2 cellular contexts compared by ENCODE assay signal in genomic region chr1:117767756-117768155, GRCh38.
A peak's percentile ranks its signal among the peaks of the same experiment; 100 is the strongest.
DNase-seq lines count a peak whose midpoint lies in the region; ATAC-seq, FAIRE-seq and TF ChIP-seq lines count a peak whose summit lies in the region.
"Not testable (repeated sequence)": the region's sequence is repeated elsewhere in the genome, so short reads cannot be mapped to it uniquely, and the experiment has no call there.

No MANE protein-coding gene starts in this region.

- BruUV-seq in K562 (replicated peaks; lab: Mats Ljungman, UMichigan): not testable (repeated sequence)

- CTCF ChIA-PET in HEK293 (lab: Yijun Ruan, JAX): interaction anchor here (0.8 kb wide), 1 partner anchor 14 kb away, joined by 3 read pairs; no protein-coding TSS in a partner anchor
- CTCF ChIA-PET in K562 (lab: Yijun Ruan, JAX; ENCODE audit: low intra/inter-chr PET ratio): not testable (repeated sequence)

- not testable (repeated sequence) for TF ChIP-seq CTCF in HEK293 (tag by site-specific recombination; IDR thresholded peaks at IDR 0.05); K562 (IDR thresholded peaks at IDR 0.05 in 2 of 3, conservative IDR thresholded peaks at IDR 0.05 in 1 of 3; ENCODE audit: insufficient read depth in 2 of 3, low read depth in 1 of 3, low read length in 3 of 3)

- TF ChIP-seq POLR2A in K562 (conservative IDR thresholded peaks at IDR 0.05): not testable (repeated sequence)

- H3K27me3 ChIP-seq in K562 (ENCODE audit: control insufficient read depth in 2 of 2, insufficient read depth in 2 of 2, low read length in 2 of 2): not testable (repeated sequence)

- POLR2A ChIA-PET in HEK293 (lab: Yijun Ruan, JAX): not testable (repeated sequence)
- POLR2A ChIA-PET in K562 (lab: Yijun Ruan, JAX): interaction anchor here (1.8 kb wide), 1 partner anchor 10 kb away, joined by 4 read pairs; no protein-coding TSS in a partner anchor

- 0% methylated on average over 1 of the region's 1 CpG for WGBS in K562 (ENCODE audit: insufficient coverage, low coverage, missing lambda C conversion rate)

- not testable (repeated sequence) for TF ChIP-seq EP300 in K562 (IDR thresholded peaks at IDR 0.05; ENCODE audit: low read length)

- not testable (repeated sequence) for DNase-seq in K562 (ENCODE audit: extremely low read depth in 1 of 4, low spot score in 3 of 4)

- H3K9ac ChIP-seq in K562 (ENCODE audit: insufficient read depth in 1 of 2, low read depth in 2 of 2, low read length in 2 of 2): not testable (repeated sequence)

- not testable (repeated sequence) for H3K4me1 ChIP-seq in HEK293 (ENCODE audit: control insufficient read depth, insufficient read depth, low read length); K562 (replicated peaks in 1 of 2; ENCODE audit: control insufficient read depth in 2 of 2, insufficient read depth in 2 of 2, low read length in 2 of 2)

- not testable (repeated sequence) for H4K20me1 ChIP-seq in K562 (replicated peaks; ENCODE audit: control insufficient read depth, insufficient read depth, low read length)

- FAIRE-seq in K562 (lab: Jason Lieb, UNC): not testable (repeated sequence)

- in situ Hi-C loops in K562 (cut with MboI): not testable (repeated sequence)

- H3K27ac ChIP-seq in HEK293 (ENCODE audit: extremely low read depth, low read depth, low read length); K562 (ENCODE audit: extremely low read depth, low read depth, low read length): not testable (repeated sequence)

- not testable (repeated sequence) for H3K79me2 ChIP-seq in K562 (ENCODE audit: control insufficient read depth, insufficient read depth, low read length)

- H3K9me1 ChIP-seq in K562 (ENCODE audit: control insufficient read depth, insufficient read depth, low read length): not testable (repeated sequence)

- not testable (repeated sequence) for H3K9me3 ChIP-seq in HEK293 (ENCODE audit: control insufficient read depth, insufficient read depth, low read depth, low read length)
- H3K9me3 ChIP-seq in K562 (replicated peaks; ENCODE audit: control insufficient read depth, insufficient read depth, low read depth, low read length): peaks cover 13% of the 10 kb centered on the region; the same call in 1 of the 2 replicates

- TF ChIP-seq RAD21 in K562 (CRISPR knock-in tag; conservative IDR thresholded peaks at IDR 0.05 in 1 of 2, IDR thresholded peaks at IDR 0.05 in 1 of 2): not testable (repeated sequence)

- ATAC-seq in K562: not testable (repeated sequence)

- H2AFZ ChIP-seq in K562 (ENCODE audit: low read depth, low read length): not testable (repeated sequence)

- H3K4me3 ChIP-seq in HEK293 (ENCODE audit: low read depth, low read length); K562: not testable (repeated sequence)

- intact Hi-C loops in K562 (cut with micrococcal nuclease): not testable (repeated sequence)

- H3K4me2 ChIP-seq in K562 (ENCODE audit: insufficient read depth, low read length): not testable (repeated sequence)

- H3K36me3 ChIP-seq in HEK293 (ENCODE audit: control insufficient read depth in 2 of 2, insufficient read depth in 1 of 2, low read length in 2 of 2); K562 (ENCODE audit: control insufficient read depth, insufficient read depth, low read length): not testable (repeated sequence)

TF ChIP-seq in HEK293, 187 proteins besides CTCF, POLR2A, EP300 and RAD21:
- peak; percentile 54 for TF ChIP-seq ZNF529 (tag by site-specific recombination; IDR thresholded peaks at IDR 0.05; ENCODE audit: insufficient replicate concordance)

TF ChIP-seq in K562, 482 proteins besides CTCF, POLR2A, EP300 and RAD21:
- TF ChIP-seq ZNF507 (tag; conservative IDR thresholded peaks at IDR 0.05) (peak; percentile 96), ZNF354B (CRISPR knock-in tag; IDR thresholded peaks at IDR 0.05) (peak; percentile 70; the same call in 1 of the 2 replicates)
